ENCODE assay signal across 7 cellular contexts in the genomic region with DNA sequence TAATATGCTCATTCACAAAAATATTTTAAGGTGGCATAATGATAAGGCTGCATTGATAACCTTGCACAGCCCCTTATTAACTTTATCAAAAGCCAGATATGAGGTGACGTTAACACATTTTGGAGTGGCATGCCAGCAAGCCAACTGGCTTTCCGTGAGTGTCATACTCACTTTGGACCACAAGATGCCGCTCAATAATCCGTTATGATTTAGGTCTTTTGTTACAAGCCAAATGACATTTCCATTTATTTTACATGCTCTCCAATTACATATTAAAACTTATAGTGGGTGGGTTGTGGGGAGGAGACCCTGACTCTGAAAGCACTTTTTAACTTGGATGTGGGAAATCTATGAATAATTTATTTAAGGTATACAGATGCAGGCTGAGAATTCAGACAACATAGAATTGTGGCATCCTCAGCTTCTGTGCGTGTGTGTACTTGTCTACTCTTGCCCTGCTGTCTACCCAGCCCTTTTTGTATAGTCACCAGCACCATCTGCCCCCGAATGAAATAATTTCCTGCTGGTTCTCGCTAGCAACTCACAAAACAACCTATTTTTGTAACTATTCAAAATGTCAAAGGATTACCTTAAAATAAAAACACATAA.
DNase-seq lines count a peak whose midpoint lies in the region; ATAC-seq and TF ChIP-seq lines count a peak whose summit lies in the region.

No MANE protein-coding gene starts in this region.

- H3K4me2 ChIP-seq in DND-41 (ENCODE audit: insufficient read depth, low read length), result no peak overlapping the region

- ATAC-seq in DND-41 (ENCODE audit: insufficient read depth, low read depth) (no peak), GM19463 (IDR thresholded peaks at IDR 0.05; ENCODE audit: unreplicated experiment) (peak; percentile 82)

- H3K9me3 ChIP-seq in DND-41 (ENCODE audit: insufficient read depth, low read length, severe bottlenecking), result no peaks in the 10 kb centered on the region
- H3K9me3 ChIP-seq in MG63, result no peaks in the 10 kb centered on the region
- no peaks in the 10 kb centered on the region for H3K9me3 ChIP-seq in SJCRH30 (replicated peaks)
- no peaks in the 10 kb centered on the region for H3K9me3 ChIP-seq in effector memory CD4-positive, alpha-beta T cell (ENCODE audit: control insufficient read depth, low read length)

- H3K36me3 ChIP-seq in DND-41 (ENCODE audit: insufficient read depth, low read length), result no peaks in the 10 kb centered on the region
- H3K36me3 ChIP-seq in MG63, result no peaks in the 10 kb centered on the region
- no peaks in the 10 kb centered on the region for H3K36me3 ChIP-seq in SJCRH30
- no peaks in the 10 kb centered on the region for H3K36me3 ChIP-seq in effector memory CD4-positive, alpha-beta T cell (ENCODE audit: control insufficient read depth, insufficient read depth, low read length)

- H3K27ac ChIP-seq in DND-41 (ENCODE audit: low read length), result no peak overlapping the region
- no peak overlapping the region for H3K27ac ChIP-seq in SJCRH30
- no peak overlapping the region for H3K27ac ChIP-seq in effector memory CD4-positive, alpha-beta T cell (ENCODE audit: insufficient read depth, low read length, poor library complexity, severe bottlenecking)

- DNase-seq in DND-41, result peak; percentile 21
- peak; percentile 4 for DNase-seq in MG63
- DNase-seq in SJCRH30, result peak; percentile 35 to 74
- peak; percentile 71 for DNase-seq in fibroblast of pulmonary artery (ENCODE audit: low read depth)
- DNase-seq in retinal pigment epithelial cell (ENCODE audit: low read depth), result no peak
- no peak for DNase-seq in effector memory CD4-positive, alpha-beta T cell

- TF ChIP-seq CTCF in DND-41 (IDR thresholded peaks at IDR 0.05; ENCODE audit: borderline replicate concordance, extremely low read depth, low read length, poor library complexity, severe bottlenecking), result peak; percentile 76
- TF ChIP-seq CTCF in fibroblast of pulmonary artery (IDR thresholded peaks at IDR 0.05; ENCODE audit: low read length, missing control alignments), result peak; percentile 86
- TF ChIP-seq CTCF in retinal pigment epithelial cell (conservative IDR thresholded peaks at IDR 0.05; ENCODE audit: low read depth, low read length), result peak; percentile 78

- H3K4me1 ChIP-seq in DND-41 (ENCODE audit: insufficient read depth, low read length) (no peaks in the 10 kb centered on the region), SJCRH30 (peaks cover 19% of the 10 kb centered on the region)
- no peaks in the 10 kb centered on the region for H3K4me1 ChIP-seq in effector memory CD4-positive, alpha-beta T cell (ENCODE audit: control insufficient read depth, insufficient read depth, low read length, poor library complexity, severe bottlenecking)

- no peaks in the 10 kb centered on the region for H4K20me1 ChIP-seq in DND-41 (ENCODE audit: insufficient read depth, low read length)

- H3K27me3 ChIP-seq in DND-41 (ENCODE audit: insufficient read depth, low read length, poor library complexity) (no peaks in the 10 kb centered on the region), MG63 (no peaks in the 10 kb centered on the region), SJCRH30 (no peaks in the 10 kb centered on the region)
- no peaks in the 10 kb centered on the region for H3K27me3 ChIP-seq in effector memory CD4-positive, alpha-beta T cell (replicated peaks; ENCODE audit: control insufficient read depth, insufficient read depth, low read length, poor library complexity, severe bottlenecking)

- no peak overlapping the region for H3K4me3 ChIP-seq in DND-41 (ENCODE audit: low read depth in 1 of 2, low read length in 2 of 2)
- H3K4me3 ChIP-seq in MG63, result no peak overlapping the region
- H3K4me3 ChIP-seq in SJCRH30, result no peak overlapping the region
- peak overlapping the region; percentile 11 for H3K4me3 ChIP-seq in fibroblast of pulmonary artery (replicated peaks; ENCODE audit: low read depth, low read length)
- H3K4me3 ChIP-seq in retinal pigment epithelial cell (ENCODE audit: low read length), result no peak overlapping the region
- no peak overlapping the region for H3K4me3 ChIP-seq in effector memory CD4-positive, alpha-beta T cell (ENCODE audit: insufficient read depth, low read depth, low read length, poor library complexity, severe bottlenecking)

- H3K9ac ChIP-seq in DND-41 (ENCODE audit: low read depth, low read length), result no peak overlapping the region

- no peak overlapping the region for H2AFZ ChIP-seq in DND-41 (ENCODE audit: low read depth, low read length)

- H3K79me2 ChIP-seq in DND-41 (ENCODE audit: insufficient read depth, low read length), result no peaks in the 10 kb centered on the region

Comparison
In these comparisons a context has a peak if more than half of its experiments do, and no peak if none do; other contexts are left out.
1. DNase-seq: peak in DND-41 (single experiment), MG63 (single experiment), SJCRH30 (2 of 2) and fibroblast of pulmonary artery (single experiment); none in retinal pigment epithelial cell (single experiment) and effector memory CD4-positive, alpha-beta T cell (0 of 3).
2. Peak in every context shown above with its lines, with median percentiles within 50 percentile points of each other: CTCF ChIP-seq.